Comparison of ENCODE assay signal across 1 cellular context in the genomic region with DNA sequence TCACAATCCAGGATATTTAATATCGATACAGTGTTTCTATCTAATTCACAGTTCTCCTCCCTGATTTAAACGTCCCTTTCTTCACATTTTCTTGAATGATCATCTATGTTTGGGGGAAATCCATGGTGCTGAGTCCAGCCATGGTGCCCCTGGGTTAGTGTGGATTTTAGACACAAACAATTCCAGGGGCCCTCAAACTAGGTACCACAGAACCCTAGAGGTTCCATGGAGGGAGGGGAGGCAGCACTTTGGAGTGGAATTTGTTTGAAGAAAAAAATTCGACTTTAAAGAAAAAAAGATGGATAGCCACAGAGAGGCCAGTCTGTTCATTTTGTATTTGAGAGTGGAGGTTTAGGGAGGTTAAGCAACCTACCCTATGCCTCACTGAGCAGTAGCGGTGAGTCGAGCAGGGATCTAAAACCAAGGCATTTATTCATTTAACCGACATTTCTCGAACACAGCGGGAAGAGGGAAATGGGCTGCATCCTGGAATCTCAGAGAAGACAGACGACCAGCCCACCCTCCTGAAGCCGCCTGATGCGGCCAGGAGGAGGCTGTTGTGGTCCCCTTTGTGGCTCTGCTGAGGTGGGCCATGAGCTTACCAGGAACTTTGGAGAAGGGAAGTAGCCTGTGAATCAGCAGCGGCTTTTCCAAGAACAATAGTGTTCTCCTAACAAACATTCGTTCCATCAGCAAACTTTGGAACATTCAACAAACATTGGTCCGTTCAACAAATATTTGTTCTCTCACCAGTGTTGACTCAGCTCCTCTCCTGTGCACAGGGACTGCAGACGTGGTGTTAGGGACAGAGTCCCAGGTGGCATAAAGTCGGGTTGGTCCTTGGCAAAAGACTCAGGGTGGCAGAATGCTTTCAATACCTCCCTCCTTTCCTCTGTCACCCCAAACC.
TF ChIP-seq lines count a peak whose summit lies in the region.

No MANE protein-coding gene starts in this region.

TF ChIP-seq in HepG2, 621 proteins besides CTCF, POLR2A, EP300 and RAD21 (continued from another document):
- TF ChIP-seq, protein P1, sequence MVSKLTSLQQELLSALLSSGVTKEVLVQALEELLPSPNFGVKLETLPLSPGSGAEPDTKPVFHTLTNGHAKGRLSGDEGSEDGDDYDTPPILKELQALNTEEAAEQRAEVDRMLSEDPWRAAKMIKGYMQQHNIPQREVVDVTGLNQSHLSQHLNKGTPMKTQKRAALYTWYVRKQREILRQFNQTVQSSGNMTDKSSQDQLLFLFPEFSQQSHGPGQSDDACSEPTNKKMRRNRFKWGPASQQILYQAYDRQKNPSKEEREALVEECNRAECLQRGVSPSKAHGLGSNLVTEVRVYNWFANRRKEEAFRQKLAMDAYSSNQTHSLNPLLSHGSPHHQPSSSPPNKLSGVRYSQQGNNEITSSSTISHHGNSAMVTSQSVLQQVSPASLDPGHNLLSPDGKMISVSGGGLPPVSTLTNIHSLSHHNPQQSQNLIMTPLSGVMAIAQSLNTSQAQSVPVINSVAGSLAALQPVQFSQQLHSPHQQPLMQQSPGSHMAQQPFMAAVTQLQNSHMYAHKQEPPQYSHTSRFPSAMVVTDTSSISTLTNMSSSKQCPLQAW (CRISPR knock-in tag; IDR thresholded peaks at IDR 0.05): peak; percentile 82
- TF ChIP-seq, protein P2, sequence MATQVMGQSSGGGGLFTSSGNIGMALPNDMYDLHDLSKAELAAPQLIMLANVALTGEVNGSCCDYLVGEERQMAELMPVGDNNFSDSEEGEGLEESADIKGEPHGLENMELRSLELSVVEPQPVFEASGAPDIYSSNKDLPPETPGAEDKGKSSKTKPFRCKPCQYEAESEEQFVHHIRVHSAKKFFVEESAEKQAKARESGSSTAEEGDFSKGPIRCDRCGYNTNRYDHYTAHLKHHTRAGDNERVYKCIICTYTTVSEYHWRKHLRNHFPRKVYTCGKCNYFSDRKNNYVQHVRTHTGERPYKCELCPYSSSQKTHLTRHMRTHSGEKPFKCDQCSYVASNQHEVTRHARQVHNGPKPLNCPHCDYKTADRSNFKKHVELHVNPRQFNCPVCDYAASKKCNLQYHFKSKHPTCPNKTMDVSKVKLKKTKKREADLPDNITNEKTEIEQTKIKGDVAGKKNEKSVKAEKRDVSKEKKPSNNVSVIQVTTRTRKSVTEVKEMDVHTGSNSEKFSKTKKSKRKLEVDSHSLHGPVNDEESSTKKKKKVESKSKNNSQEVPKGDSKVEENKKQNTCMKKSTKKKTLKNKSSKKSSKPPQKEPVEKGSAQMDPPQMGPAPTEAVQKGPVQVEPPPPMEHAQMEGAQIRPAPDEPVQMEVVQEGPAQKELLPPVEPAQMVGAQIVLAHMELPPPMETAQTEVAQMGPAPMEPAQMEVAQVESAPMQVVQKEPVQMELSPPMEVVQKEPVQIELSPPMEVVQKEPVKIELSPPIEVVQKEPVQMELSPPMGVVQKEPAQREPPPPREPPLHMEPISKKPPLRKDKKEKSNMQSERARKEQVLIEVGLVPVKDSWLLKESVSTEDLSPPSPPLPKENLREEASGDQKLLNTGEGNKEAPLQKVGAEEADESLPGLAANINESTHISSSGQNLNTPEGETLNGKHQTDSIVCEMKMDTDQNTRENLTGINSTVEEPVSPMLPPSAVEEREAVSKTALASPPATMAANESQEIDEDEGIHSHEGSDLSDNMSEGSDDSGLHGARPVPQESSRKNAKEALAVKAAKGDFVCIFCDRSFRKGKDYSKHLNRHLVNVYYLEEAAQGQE (IDR thresholded peaks at IDR 0.05; ENCODE audit: borderline replicate concordance in 1 of 2, low read depth in 1 of 2, low read length in 2 of 2): peak in 1 of 2 experiments; percentile 80; a peak in 2 of 4 replicates
- TF ChIP-seq NR1H2 (CRISPR knock-in tag; IDR thresholded peaks at IDR 0.05; ENCODE audit: borderline replicate concordance, low read depth) (no peak), RFX3 (CRISPR knock-in tag; IDR thresholded peaks at IDR 0.05) (0 out of 2 replicates have a peak, but pooled peaks have one; percentile 12), ZNF383 (CRISPR knock-in tag; IDR thresholded peaks at IDR 0.05; ENCODE audit: borderline replicate concordance) (no peak), ZNF577 (CRISPR knock-in tag; IDR thresholded peaks at IDR 0.05; ENCODE audit: borderline replicate concordance, low read depth) (no peak), ZNF687 (CRISPR knock-in tag; IDR thresholded peaks at IDR 0.05) (no peak), ZSCAN29 (CRISPR knock-in tag; conservative IDR thresholded peaks at IDR 0.05) (no peak), ELF3 (CRISPR knock-in tag; IDR thresholded peaks at IDR 0.05) (peak; percentile 96), PRPF4 (IDR thresholded peaks at IDR 0.05; ENCODE audit: low read depth, low read length, poor library complexity, severe bottlenecking) (no peak), ZNF546 (CRISPR knock-in tag; conservative IDR thresholded peaks at IDR 0.05) (no peak), SRY (CRISPR knock-in tag; IDR thresholded peaks at IDR 0.05) (no peak), ZNF180 (CRISPR knock-in tag; IDR thresholded peaks at IDR 0.05; ENCODE audit: borderline replicate concordance, low read depth) (no peak), ZNF292 (CRISPR knock-in tag; IDR thresholded peaks at IDR 0.05; ENCODE audit: borderline replicate concordance, low read depth) (peak; percentile 69; the same call in 1 of the 2 replicates), NFKBIZ (CRISPR knock-in tag; IDR thresholded peaks at IDR 0.05) (peak; percentile 49; the same call in 1 of the 2 replicates), SYNCRIP (IDR thresholded peaks at IDR 0.05; ENCODE audit: insufficient read depth, low read depth, low read length) (no peak), ZNF331 (CRISPR knock-in tag; IDR thresholded peaks at IDR 0.05) (peak; percentile 73; the same call in 1 of the 2 replicates)
- TF ChIP-seq, protein P3, sequence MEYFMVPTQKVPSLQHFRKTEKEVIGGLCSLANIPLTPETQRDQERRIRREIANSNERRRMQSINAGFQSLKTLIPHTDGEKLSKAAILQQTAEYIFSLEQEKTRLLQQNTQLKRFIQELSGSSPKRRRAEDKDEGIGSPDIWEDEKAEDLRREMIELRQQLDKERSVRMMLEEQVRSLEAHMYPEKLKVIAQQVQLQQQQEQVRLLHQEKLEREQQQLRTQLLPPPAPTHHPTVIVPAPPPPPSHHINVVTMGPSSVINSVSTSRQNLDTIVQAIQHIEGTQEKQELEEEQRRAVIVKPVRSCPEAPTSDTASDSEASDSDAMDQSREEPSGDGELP (IDR thresholded peaks at IDR 0.05; ENCODE audit: borderline replicate concordance, low read depth): peak; percentile 31; the same call in 1 of the 2 replicates
TF ChIP-seq in HepG2: peak in this region for 184.
